In the genomic region with DNA sequence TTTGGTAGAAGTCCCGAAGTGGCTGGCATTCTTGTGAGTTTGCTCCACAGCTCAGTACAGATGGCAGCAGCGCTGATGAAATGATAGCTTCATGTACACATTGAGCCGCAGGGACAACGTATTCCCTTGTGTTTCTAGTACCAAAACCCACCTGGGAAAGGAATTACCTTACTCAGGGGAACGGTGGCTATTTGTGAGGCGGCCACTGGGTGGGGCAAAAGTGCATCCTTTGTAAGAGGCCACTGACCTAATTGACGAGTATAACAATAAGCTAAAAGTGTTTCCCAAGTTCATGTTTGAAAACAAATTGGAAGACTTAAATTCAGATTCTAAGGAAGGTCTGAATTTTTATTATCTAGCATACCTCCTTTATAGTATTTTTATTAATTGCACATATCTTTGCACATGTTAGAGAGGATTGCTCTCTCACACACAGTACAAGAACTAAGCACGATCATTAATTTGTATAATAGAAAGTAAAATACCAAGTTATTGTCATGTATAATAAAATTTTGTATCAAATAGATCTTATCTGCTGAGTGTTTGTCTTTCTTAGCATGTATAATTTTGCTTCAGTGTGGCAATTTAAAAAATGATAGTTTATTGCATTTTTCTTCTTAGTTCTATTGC, we compare ENCODE assay signal across 8 cellular contexts. TPM values are rescaled to one million over a fixed set of nuclear protein-coding genes. Genes with fewer than 3 reads are reported as not detected.
DNase-seq lines count a peak whose midpoint lies in the region; ATAC-seq and TF ChIP-seq lines count a peak whose summit lies in the region.

No MANE protein-coding gene starts in this region.

- no peak overlapping the region for H3K27ac Mint-ChIP-seq in neural progenitor cell

- peaks cover 7% of the 10 kb centered on the region for H3K4me1 Mint-ChIP-seq in neural progenitor cell

- H3K4me1 ChIP-seq in neural progenitor cell: peaks cover 3% of the 10 kb centered on the region
- no peaks in the 10 kb centered on the region for H3K4me1 ChIP-seq in esophagus muscularis mucosa

- TF ChIP-seq CTCF in astrocyte of the cerebellum (IDR thresholded peaks at IDR 0.05; ENCODE audit: low read depth, low read length, missing control alignments) (peak; percentile 59), neural progenitor cell (IDR thresholded peaks at IDR 0.05) (peak; percentile 71), esophagus muscularis mucosa (IDR thresholded peaks at IDR 0.05) (no peak)

- H2AFZ ChIP-seq in neural progenitor cell (replicated peaks): no peak overlapping the region

- in situ Hi-C loops in astrocyte of the cerebellum (cut with HindIII; ENCODE audit: low sequenced_read_pairs): no loop called here

- H3K9me3 Mint-ChIP-seq in neural progenitor cell: no peaks in the 10 kb centered on the region

- no peak overlapping the region for H3K4me3 ChIP-seq in astrocyte of the cerebellum (ENCODE audit: low read depth, low read length)
- H3K4me3 ChIP-seq in neural progenitor cell: no peak overlapping the region
- no peak overlapping the region for H3K4me3 ChIP-seq in esophagus muscularis mucosa

- H3F3A ChIP-seq in neural progenitor cell (ENCODE audit: low read depth): no peaks in the 10 kb centered on the region

- no peak overlapping the region for H3K27ac ChIP-seq in neural progenitor cell
- no peak overlapping the region for H3K27ac ChIP-seq in esophagus muscularis mucosa (replicated peaks in 1 of 4)

- H3K9me3 ChIP-seq in neural progenitor cell (ENCODE audit: low read depth): no peaks in the 10 kb centered on the region
- no peaks in the 10 kb centered on the region for H3K9me3 ChIP-seq in esophagus muscularis mucosa

- no peaks in the 10 kb centered on the region for H3K36me3 ChIP-seq in neural progenitor cell
- H3K36me3 ChIP-seq in esophagus muscularis mucosa: no peaks in the 10 kb centered on the region

- ATAC-seq in GM18502 (IDR thresholded peaks at IDR 0.05; ENCODE audit: poor library complexity, unreplicated experiment) (peak; percentile 55), HG02798 (IDR thresholded peaks at IDR 0.05; ENCODE audit: poor library complexity, unreplicated experiment) (no peak), HG02885 (IDR thresholded peaks at IDR 0.05; ENCODE audit: poor library complexity, unreplicated experiment) (no peak)

- intact Hi-C loops in esophagus muscularis mucosa (cut with DNase I): no loop called here

- H3K9ac ChIP-seq in neural progenitor cell: no peak overlapping the region

- no peak for TF ChIP-seq EP300 in esophagus muscularis mucosa (IDR thresholded peaks at IDR 0.05)

- H4K20me1 ChIP-seq in neural progenitor cell (ENCODE audit: low read depth): no peaks in the 10 kb centered on the region

- no peaks in the 10 kb centered on the region for H3K79me2 ChIP-seq in neural progenitor cell (ENCODE audit: low read depth)

- no peak overlapping the region for H3K4me2 ChIP-seq in neural progenitor cell

- DNase-seq in NCI-H1436 (lab: John Stamatoyannopoulos, UW): peak; percentile 12
- DNase-seq in astrocyte of the cerebellum (ENCODE audit: low read depth): peak; percentile 5
- DNase-seq in neural progenitor cell (ENCODE audit: low spot score): peak; percentile 60
- DNase-seq in GOT3 (lab: John Stamatoyannopoulos, UW): no peak
- no peak for DNase-seq in esophagus muscularis mucosa (ENCODE audit: extremely low spot score)

- H3K4me3 Mint-ChIP-seq in neural progenitor cell: no peak overlapping the region

- TF ChIP-seq POLR2A in esophagus muscularis mucosa (IDR thresholded peaks at IDR 0.05; ENCODE audit: low read depth): no peak

- 33% methylated on average over 8 of the region's 8 CpGs for WGBS in esophagus muscularis mucosa

- H3K27me3 ChIP-seq in neural progenitor cell (no peaks in the 10 kb centered on the region), esophagus muscularis mucosa (no peaks in the 10 kb centered on the region)

- no peaks in the 10 kb centered on the region for H3K27me3 Mint-ChIP-seq in neural progenitor cell (ENCODE audit: insufficient read depth, low read depth)

- no peaks in the 10 kb centered on the region for H3K36me3 Mint-ChIP-seq in neural progenitor cell

RNA-seq across cellular contexts. Expression of a gene that starts 25.3 kb away (rescaled TPM):
- total RNA-seq in neural progenitor cell (ENCODE audit: low replicate concordance) (2.7 TPM in 2 replicates), esophagus muscularis mucosa (under 1 TPM in 2 of 4 donors, not detected in 2; 0.06 to 0.33 TPM)

Comparison
In these comparisons a context has a peak if more than half of its experiments do, and no peak if none do; other contexts are left out.
1. DNase-seq: peak in NCI-H1436 (single experiment), astrocyte of the cerebellum (single experiment) and neural progenitor cell (single experiment); none in GOT3 (single experiment) and esophagus muscularis mucosa (single experiment).
2. CTCF ChIP-seq: peak in astrocyte of the cerebellum (single experiment) and neural progenitor cell (single experiment); none in esophagus muscularis mucosa (0 of 3).